19 cellular contexts compared by ENCODE assay signal in genomic region chr2:181054843-181055242, GRCh38.
"Had no signal": no experiment of that assay in that cellular context is flagged by ENCODE, and none has a peak within 500 bp of the region (broad histone marks: within the 10 kb centered on the region; RNA-seq: fewer than 3 reads in every experiment).

No MANE protein-coding gene starts in this region.

- DNase-seq: activated CD4-positive, alpha-beta T cell treated with anti-CD3 and anti-CD28 coated beads, Interleukin-2, amount 10 ng/mL, durations not matched to agents 24 days and 14 days; activated CD4-positive, CD25-positive, alpha-beta regulatory T cell; activated CD8-positive, alpha-beta T cell treated with anti-CD3 and anti-CD28 coated beads, Interleukin-2, amount 10 ng/mL, durations not matched to agents 7 days and 5 days; activated naive CD4-positive, alpha-beta T cell treated with anti-CD3 and anti-CD28 coated beads for 36 hours; activated naive CD8-positive, alpha-beta T cell treated with anti-CD3 and anti-CD28 coated beads, Interleukin-2, amount 50 U/mL, for 24 hours; activated T-cell treated with anti-CD3 and anti-CD28 coated beads, Interleukin-2, amount 50 U/mL, for 24 hours; dermis blood vessel endothelial cell; effector memory CD4-positive, alpha-beta T cell; gastrocnemius medialis; lower lobe of right lung; nucleus accumbens; posterior cingulate gyrus; sigmoid colon; stimulated activated CD4-positive, alpha-beta T cell treated with anti-CD3 and anti-CD28 coated beads, Interleukin-4, amount 100 ng/mL, for 4 hours; stimulated activated naive CD4-positive, alpha-beta T cell; T-cell; upper lobe of right lung had no signal

- H3K4me3 ChIP-seq: ascending aorta, gastrocnemius medialis, lower lobe of right lung, sigmoid colon, upper lobe of right lung had no signal

- H3K27me3 ChIP-seq: ascending aorta, gastrocnemius medialis, sigmoid colon, upper lobe of right lung had no signal

- H3K36me3 ChIP-seq: ascending aorta, gastrocnemius medialis, lower lobe of right lung, sigmoid colon, upper lobe of right lung had no signal

- H3K27ac ChIP-seq: ascending aorta, gastrocnemius medialis, lower lobe of right lung, sigmoid colon, upper lobe of right lung had no signal

- H3K9me3 ChIP-seq: ascending aorta, gastrocnemius medialis, lower lobe of right lung, sigmoid colon, upper lobe of right lung had no signal

- H3K4me1 ChIP-seq: ascending aorta, upper lobe of right lung had no signal

- ATAC-seq: activated CD8-positive, alpha-beta T cell treated with anti-CD3 and anti-CD28 coated beads, Interleukin-2, amount 10 ng/mL, durations not matched to agents 7 days and 5 days; activated naive CD8-positive, alpha-beta T cell treated with anti-CD3 and anti-CD28 coated beads, Interleukin-2, amount 50 U/mL, for 24 hours; gastrocnemius medialis; SK-N-SH treated with all-trans-retinoic acid at 6 μM for 48 hours; T-cell; upper lobe of right lung had no signal
